Comparison of ENCODE assay signal across 26 cellular contexts in genomic region chr12:105281694-105282049, GRCh38. TPM values are rescaled to one million over a fixed set of nuclear protein-coding genes. Genes with fewer than 3 reads are reported as not detected.
DNase-seq lines count a peak whose midpoint lies in the region; ATAC-seq and TF ChIP-seq lines count a peak whose summit lies in the region.
"Had no signal": no experiment of that assay in that cellular context is flagged by ENCODE, and none has a peak within 500 bp of the region (broad histone marks: within the 10 kb centered on the region; RNA-seq: fewer than 3 reads in every experiment).

No MANE protein-coding gene starts in this region.

- no peak for TF ChIP-seq EP300 in stomach (IDR thresholded peaks at IDR 0.05)

- no peak overlapping the region for H4K5ac ChIP-seq in H9 (ENCODE audit: insufficient read length, low read depth, low read length)

- H3K4me2 ChIP-seq in H9 (ENCODE audit: insufficient read depth, insufficient read length, low read length), result no peak overlapping the region

- no peaks in the 10 kb centered on the region for H3K79me2 ChIP-seq in H9 (ENCODE audit: insufficient read depth, low read length)

- TF ChIP-seq POLR2A in stomach (IDR thresholded peaks at IDR 0.05), result no peak

- intact Hi-C loops in stomach (cut with DNase I; ENCODE audit: low total_unique reads), result no loop called here
- intact Hi-C loops in Right ventricle myocardium inferior (cut with DNase I), result loop anchor here (5.0 kb wide), 1 partner anchor 101 kb away; no protein-coding TSS in a partner anchor

- no peak overlapping the region for H2BK12ac ChIP-seq in H9 (ENCODE audit: insufficient read length, low read depth, low read length)

- no peaks in the 10 kb centered on the region for H4K20me1 ChIP-seq in H9 (ENCODE audit: control insufficient read depth, insufficient read depth, insufficient read length)

- no peak overlapping the region for H2AK5ac ChIP-seq in H9 (ENCODE audit: insufficient read length, low read length)

- DNase-seq in H9 (no peak), choroid plexus epithelial cell (ENCODE audit: low read depth) (no peak), kidney tubule cell (ENCODE audit: low spot score) (peak; percentile 14), stomach (peak; percentile 36), Right ventricle myocardium inferior (ENCODE audit: missing footprints) (no peak)
- no peak for DNase-seq in activated naive CD4-positive, alpha-beta T cell (lab: John Stamatoyannopoulos, UW)
- DNase-seq: activated CD4-positive, alpha-beta T cell treated with anti-CD3 and anti-CD28 coated beads for 1 hour; activated CD8-positive, alpha-beta memory T cell treated with anti-CD3 and anti-CD28 coated beads for 24 hours; activated T-cell treated with anti-CD3 and anti-CD28 coated beads, Interleukin-2, amount 50 U/mL, for 24 hours; CD4-positive, alpha-beta T cell; effector CD4-positive, alpha-beta T cell; foreskin keratinocyte; heart left ventricle; mesenchymal stem cell; NCI-H1417; NCI-H2081; NCI-H345; NCI-H774; psoas muscle; RPMI8226; stimulated activated naive CD8-positive, alpha-beta T cell treated with anti-CD3 and anti-CD28 coated beads, Interleukin-15, Interleukin-2, amounts not matched to agents 100 U/mL and 50 U/mL, for 24 hours; uterus had no signal

- H3K27me3 Mint-ChIP-seq in H9 (ENCODE audit: low read depth), result peaks cover 7% of the 10 kb centered on the region

- H2BK15ac ChIP-seq in H9 (ENCODE audit: low read depth, low read length), result no peak overlapping the region

- no peak overlapping the region for H4K8ac ChIP-seq in H9 (replicated peaks; ENCODE audit: insufficient read length, low read depth, low read length)

- H2BK20ac ChIP-seq in H9 (ENCODE audit: low read depth, low read length, poor library complexity, severe bottlenecking), result no peak overlapping the region

- no peaks in the 10 kb centered on the region for H3K36me3 Mint-ChIP-seq in H9 (ENCODE audit: insufficient read depth in 1 of 3, low read depth in 3 of 3)
- H3K36me3 Mint-ChIP-seq: brain had no signal

- H2BK5ac ChIP-seq in H9 (ENCODE audit: insufficient read length, low read length), result no peak overlapping the region

- H3K14ac ChIP-seq in H9 (ENCODE audit: insufficient read depth, low read length), result no peak overlapping the region

- no peak overlapping the region for H3K4ac ChIP-seq in H9 (ENCODE audit: low read depth, low read length)

- H3K4me3 ChIP-seq in choroid plexus epithelial cell (ENCODE audit: low read depth, low read length), result no peak overlapping the region
- H3K4me3 ChIP-seq in stomach, result no peak overlapping the region
- H3K4me3 ChIP-seq: heart left ventricle, psoas muscle, thoracic aorta, uterus had no signal

- no peaks in the 10 kb centered on the region for H3K79me1 ChIP-seq in H9 (ENCODE audit: insufficient read depth, low read depth, low read length, poor library complexity, severe bottlenecking)

- no peak overlapping the region for H3K23ac ChIP-seq in H9 (ENCODE audit: insufficient read length, low read depth, low read length)

- no peak for ATAC-seq in GM18861 (IDR thresholded peaks at IDR 0.05; ENCODE audit: unreplicated experiment)
- no peak for ATAC-seq in Right ventricle myocardium inferior
- ATAC-seq: esophagus mucosa; heart left ventricle; psoas muscle; stimulated activated naive CD8-positive, alpha-beta T cell treated with anti-CD3 and anti-CD28 coated beads, Interleukin-15, Interleukin-2, amounts not matched to agents 100 U/mL and 50 U/mL, for 24 hours had no signal

- H3K27me3 ChIP-seq in H9 (ENCODE audit: insufficient read depth, low read length) (no peaks in the 10 kb centered on the region), stomach (no peaks in the 10 kb centered on the region)
- H3K27me3 ChIP-seq: foreskin keratinocyte, uterus had no signal

- H3K36me3 ChIP-seq in stomach, result no peaks in the 10 kb centered on the region
- H3K36me3 ChIP-seq: heart left ventricle, thoracic aorta, uterus had no signal

- no CpG with 5 or more reads among the region's 1 CpG for WGBS in H9 (ENCODE audit: extremely low coverage, insufficient read length, low lambda C conversion rate)
- WGBS in stomach, 5 donors, result 35 to 69% (median 46%) methylated on average over 1 of the region's 1 CpG

- H3K9me3 ChIP-seq in H9 (ENCODE audit: control insufficient read depth, low read depth, low read length) (no peaks in the 10 kb centered on the region), stomach (no peaks in the 10 kb centered on the region)
- H3K9me3 ChIP-seq: heart left ventricle, psoas muscle, thoracic aorta, uterus had no signal

- no peak overlapping the region for H2AFZ ChIP-seq in H9 (ENCODE audit: low read length)

- H3K9ac ChIP-seq in H9 (ENCODE audit: extremely low read depth, insufficient read length, low read length), result no peak overlapping the region

- H3T11ph ChIP-seq in H9 (ENCODE audit: low read length), result no peak overlapping the region

- H3K9me3 Mint-ChIP-seq in H9, result no peaks in the 10 kb centered on the region
- H3K9me3 Mint-ChIP-seq: activated T-cell treated with anti-CD3 and anti-CD28 coated beads, Interleukin-2, amount 50 U/mL, for 24 hours; CD4-positive, alpha-beta T cell had no signal

- H3K56ac ChIP-seq in H9 (ENCODE audit: insufficient read length, low read depth, low read length), result no peak overlapping the region

- TF ChIP-seq CTCF in H9 (conservative IDR thresholded peaks at IDR 0.05), result peak; percentile 26; the same call in 2 of the 3 replicates
- peak; percentile 4 for TF ChIP-seq CTCF in choroid plexus epithelial cell (conservative IDR thresholded peaks at IDR 0.05; ENCODE audit: low read depth, low read length)
- peak in 1 of 7 experiments; percentile 17 for TF ChIP-seq CTCF in stomach (IDR thresholded peaks at IDR 0.05)

- H3K4me1 ChIP-seq in H9 (ENCODE audit: insufficient read depth, low read length), result no peaks in the 10 kb centered on the region
- peaks cover 15 to 46% (median 27%) of the 10 kb centered on the region in 4 donors for H3K4me1 ChIP-seq in stomach
- H3K4me1 ChIP-seq: foreskin keratinocyte, heart left ventricle, psoas muscle, uterus had no signal

- no peak overlapping the region for H3K4me3 Mint-ChIP-seq in H9
- H3K4me3 Mint-ChIP-seq: activated T-cell treated with anti-CD3 and anti-CD28 coated beads, Interleukin-2, amount 50 U/mL, for 24 hours; brain; CD4-positive, alpha-beta T cell had no signal

- H3K4me1 Mint-ChIP-seq in H9, result peaks cover 0 to 8% of the 10 kb centered on the region in 2 experiments; a peak in 3 of 4 replicates
- H3K4me1 Mint-ChIP-seq: brain had no signal

- H2BK120ac ChIP-seq in H9 (ENCODE audit: low read depth, low read length, poor library complexity, severe bottlenecking), result no peak overlapping the region

- no peak overlapping the region for H3K18ac ChIP-seq in H9 (ENCODE audit: insufficient read length, low read depth, low read length)

- no peak overlapping the region for H3K27ac Mint-ChIP-seq in H9
- H3K27ac Mint-ChIP-seq: activated T-cell treated with anti-CD3 and anti-CD28 coated beads, Interleukin-2, amount 50 U/mL, for 24 hours; brain; CD4-positive, alpha-beta T cell had no signal

- H3K27ac ChIP-seq in H9 (ENCODE audit: insufficient read length, low read depth, low read length) (no peak overlapping the region), stomach (peak overlapping the region; percentile 62 to 74 (median 70))
- H3K27ac ChIP-seq: foreskin keratinocyte, heart left ventricle, psoas muscle, thoracic aorta, uterus had no signal

- no peak overlapping the region for H4K91ac ChIP-seq in H9 (ENCODE audit: insufficient read length, low read depth, low read length)

- H3K23me2 ChIP-seq in H9 (ENCODE audit: insufficient read length, low read depth, low read length, poor library complexity, severe bottlenecking), result no peaks in the 10 kb centered on the region

RNA-seq across cellular contexts. Expression of gene APPL2, which starts 45.7 kb away (rescaled TPM):
- total RNA-seq in H9 (2021) (17.0 and 18.5 TPM in 2 replicates), stomach (100 to 1,000 TPM in 1 of 5 donors, 10 to 100 TPM in 4; 43.4 to 407 (median 69.0) TPM), Right ventricle myocardium inferior (20.9 TPM)
- polyA plus RNA-seq in stomach, result 10 to 100 TPM; 15.9 to 39.0 (median 16.9) TPM

RNA-seq across cellular contexts. Expression of gene C12orf75, which starts 48.8 kb away (rescaled TPM):
- total RNA-seq in H9 (2021), result 34.9 and 37.9 TPM in 2 replicates
- total RNA-seq in stomach, result 10 to 100 TPM in 3 of 5 donors, 1 to 10 TPM in 1, not detected in 1; 4.9 to 43.7 (median 35.3) TPM
- 100 to 1,000 TPM in 2 of 3 donors, 10 to 100 TPM in 1; 43.4 to 145 (median 143) TPM for polyA plus RNA-seq in stomach
- total RNA-seq in Right ventricle myocardium inferior, result 1.2 TPM

Comparison
In these comparisons a context has a peak if more than half of its experiments do, and no peak if none do; other contexts are left out.
1. DNase-seq: peak in kidney tubule cell (single experiment) and stomach (single experiment); none in H9 (single experiment), choroid plexus epithelial cell (single experiment), activated naive CD4-positive, alpha-beta T cell (0 of 4) and Right ventricle myocardium inferior (single experiment).